In the genomic region with DNA sequence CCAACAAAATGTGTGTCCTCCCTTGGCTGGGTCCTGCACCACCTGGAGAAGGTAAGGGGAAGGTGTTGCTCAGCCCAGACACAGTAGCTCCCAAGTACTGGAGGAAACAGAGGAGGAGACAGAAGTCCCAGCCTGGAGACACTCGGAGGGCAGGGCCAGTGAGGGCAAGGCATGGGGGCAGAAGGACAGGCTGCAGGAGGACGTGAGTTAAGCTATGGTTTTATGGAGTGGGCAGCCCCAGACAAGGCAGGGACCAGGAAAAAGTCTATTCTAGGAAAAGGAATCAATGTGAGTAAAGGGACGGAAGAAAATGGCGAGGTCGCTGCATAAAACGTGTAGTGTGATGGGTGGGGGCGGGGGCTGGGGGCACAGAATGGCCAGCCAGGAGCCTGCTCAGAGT, we compare ENCODE assay signal across 25 cellular contexts.
DNase-seq lines count a peak whose midpoint lies in the region; ATAC-seq, FAIRE-seq and TF ChIP-seq lines count a peak whose summit lies in the region.
"Had no signal": no experiment of that assay in that cellular context is flagged by ENCODE, and none has a peak within 500 bp of the region (broad histone marks: within the 10 kb centered on the region; RNA-seq: fewer than 3 reads in every experiment).

No MANE protein-coding gene starts in this region.

- no peak for FAIRE-seq in kidney (lab: Jason Lieb, UNC)
- FAIRE-seq: GM19239, H1, HepG2 had no signal

- H3K27me3 ChIP-seq in rectal smooth muscle tissue (ENCODE audit: control insufficient read depth, insufficient read depth, low read length): no peaks in the 10 kb centered on the region
- H3K27me3 ChIP-seq: BE2C had no signal

- H3K4me3 ChIP-seq in kidney (ENCODE audit: low read length in 2 of 2): no peak overlapping the region
- no peak overlapping the region for H3K4me3 ChIP-seq in rectal smooth muscle tissue (ENCODE audit: low read length)
- H3K4me3 ChIP-seq: PC-9 had no signal

- no peak overlapping the region for H3K27ac ChIP-seq in kidney (ENCODE audit: low read depth in 2 of 2, low read length in 2 of 2)
- peak overlapping the region; percentile 68 for H3K27ac ChIP-seq in rectal smooth muscle tissue (ENCODE audit: low read depth, low read length)
- H3K27ac ChIP-seq: HL-60, PC-9 had no signal

- H3K36me3 ChIP-seq in kidney (ENCODE audit: control insufficient read depth in 1 of 2, insufficient read depth in 2 of 2, low read length in 2 of 2) (no peaks in the 10 kb centered on the region), rectal smooth muscle tissue (ENCODE audit: control insufficient read depth, insufficient read depth, low read length) (no peaks in the 10 kb centered on the region)
- H3K36me3 ChIP-seq: BE2C had no signal

- H3K9me3 ChIP-seq in kidney (ENCODE audit: control insufficient read depth in 1 of 2, low read length in 2 of 2): peaks cover 3 to 5% of the 10 kb centered on the region in 2 donors

- ATAC-seq in GM18870 (IDR thresholded peaks at IDR 0.05; ENCODE audit: unreplicated experiment): no peak
- ATAC-seq: HCT116, HepG2 had no signal

- H3K9ac ChIP-seq in kidney (ENCODE audit: low read length in 2 of 2) (no peak overlapping the region), rectal smooth muscle tissue (ENCODE audit: low read length) (no peak overlapping the region)

- peak; percentile 34 for DNase-seq in activated CD8-positive, alpha-beta memory T cell treated with anti-CD3 and anti-CD28 coated beads, Interleukin-2, amount 50 U/mL, for 48 hours
- DNase-seq in kidney (peak; percentile 5), ureter (ENCODE audit: low spot score) (peak; percentile 32), hippocampal formation (lab: John Stamatoyannopoulos, UW) (no peak), NCI-H526 (lab: John Stamatoyannopoulos, UW) (no peak)
- DNase-seq: BE2C, EL, GF-D8, KBM-7, NCI-H1092, NCI-H1436 treated with DMSO at 0.1 percent for 48 hours, NCI-H2029, NCI-H2227 treated with DMSO at 0.1 percent for 48 hours, NCI-H510A, NCI-H748 treated with DMSO at 0.1 percent for 48 hours, PC-9, RPMI8226, SHP77 had no signal

- TF ChIP-seq CTCF in kidney (IDR thresholded peaks at IDR 0.05; ENCODE audit: borderline replicate concordance, extremely low read depth, insufficient read depth): no peak

- H3K4me1 ChIP-seq in kidney (ENCODE audit: control insufficient read depth in 1 of 2, insufficient read depth in 1 of 2, low read depth in 1 of 2, low read length in 2 of 2) (no peaks in the 10 kb centered on the region), rectal smooth muscle tissue (ENCODE audit: control insufficient read depth, insufficient read depth, low read length) (peaks cover 15% of the 10 kb centered on the region)
- H3K4me1 ChIP-seq: BE2C had no signal

- intact Hi-C loops in kidney (cut with DNase I): no loop called here

Comparison
In these comparisons a context has a peak if more than half of its experiments do, and no peak if none do; other contexts are left out.
1. DNase-seq: peak in activated CD8-positive, alpha-beta memory T cell treated with anti-CD3 and anti-CD28 coated beads, Interleukin-2, amount 50 U/mL, for 48 hours (single experiment), kidney (single experiment) and ureter (single experiment); none in hippocampal formation (0 of 2) and NCI-H526 (0 of 2).